ENCODE assay signal across 1 cellular context in genomic region chr10:43857206-43857952, GRCh38.
TF ChIP-seq lines count a peak whose summit lies in the region.

No MANE protein-coding gene starts in this region.

TF ChIP-seq in GM23338, 12 proteins besides CTCF, POLR2A, EP300 and RAD21 (continued from another document):
- TF ChIP-seq ZNF462 (CRISPR knock-in tag; IDR thresholded peaks at IDR 0.05) (no peak), JUNB (IDR thresholded peaks at IDR 0.05; ENCODE audit: unreplicated experiment) (no peak), ETS1 (IDR thresholded peaks at IDR 0.05) (no peak), EZH2 (IDR thresholded peaks at IDR 0.05; ENCODE audit: low read depth, unreplicated experiment) (no peak), ZNF114 (CRISPR knock-in tag; IDR thresholded peaks at IDR 0.05) (no peak), REST (IDR thresholded peaks at IDR 0.05; ENCODE audit: unreplicated experiment) (no peak), CREB1 (CRISPR knock-in tag; IDR thresholded peaks at IDR 0.05; ENCODE audit: low read depth) (no peak)
